1 cellular context compared by ENCODE assay signal in the genomic region with DNA sequence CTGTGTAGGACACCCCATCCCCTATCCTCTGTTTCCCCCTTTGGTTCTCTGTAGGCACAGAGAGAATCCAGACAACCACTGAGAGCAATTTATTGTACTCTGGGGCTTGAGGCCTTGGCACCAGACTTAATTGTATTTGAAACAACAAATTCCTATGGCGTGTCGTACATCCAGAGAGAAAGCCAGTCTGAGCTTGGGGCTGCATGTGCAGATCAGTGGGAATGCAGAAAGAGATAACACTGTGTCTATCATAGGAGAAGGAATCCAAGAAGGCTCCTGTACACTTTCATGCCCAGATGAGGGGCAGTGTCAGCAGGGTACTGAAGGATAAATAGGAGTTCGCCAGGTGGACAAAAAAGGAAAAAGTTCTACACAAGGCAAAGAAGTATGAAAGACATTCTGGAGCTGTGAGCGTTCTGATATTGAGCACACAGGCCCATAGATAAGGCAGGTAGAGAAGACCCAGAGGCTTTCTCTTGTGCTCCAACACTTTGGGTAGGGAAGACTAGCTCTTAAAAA.
TF ChIP-seq lines count a peak whose summit lies in the region.

No MANE protein-coding gene starts in this region.

TF ChIP-seq in HepG2, 621 proteins besides CTCF, POLR2A, EP300 and RAD21:
- TF ChIP-seq HDAC6 (IDR thresholded peaks at IDR 0.05; ENCODE audit: low read depth, low read length) = no peak
- TF ChIP-seq TAF15 (IDR thresholded peaks at IDR 0.05; ENCODE audit: low read depth, low read length, poor library complexity, severe bottlenecking) = no peak
- TF ChIP-seq KLF13 (CRISPR knock-in tag; IDR thresholded peaks at IDR 0.05) = no peak
- TF ChIP-seq CREB1 (IDR thresholded peaks at IDR 0.05) = no peak
- no peak for TF ChIP-seq CREB1 (CRISPR knock-in tag; IDR thresholded peaks at IDR 0.05)
- TF ChIP-seq ZNF3 (CRISPR knock-in tag; IDR thresholded peaks at IDR 0.05) = no peak
TF ChIP-seq in HepG2: peak in this region for 0.
